1 cellular context compared by ENCODE assay signal in genomic region chr11:130194241-130195023, GRCh38.
TF ChIP-seq lines count a peak whose summit lies in the region.

No MANE protein-coding gene starts in this region.

TF ChIP-seq in HepG2, 621 proteins besides CTCF, POLR2A, EP300 and RAD21:
- TF ChIP-seq, protein P1, sequence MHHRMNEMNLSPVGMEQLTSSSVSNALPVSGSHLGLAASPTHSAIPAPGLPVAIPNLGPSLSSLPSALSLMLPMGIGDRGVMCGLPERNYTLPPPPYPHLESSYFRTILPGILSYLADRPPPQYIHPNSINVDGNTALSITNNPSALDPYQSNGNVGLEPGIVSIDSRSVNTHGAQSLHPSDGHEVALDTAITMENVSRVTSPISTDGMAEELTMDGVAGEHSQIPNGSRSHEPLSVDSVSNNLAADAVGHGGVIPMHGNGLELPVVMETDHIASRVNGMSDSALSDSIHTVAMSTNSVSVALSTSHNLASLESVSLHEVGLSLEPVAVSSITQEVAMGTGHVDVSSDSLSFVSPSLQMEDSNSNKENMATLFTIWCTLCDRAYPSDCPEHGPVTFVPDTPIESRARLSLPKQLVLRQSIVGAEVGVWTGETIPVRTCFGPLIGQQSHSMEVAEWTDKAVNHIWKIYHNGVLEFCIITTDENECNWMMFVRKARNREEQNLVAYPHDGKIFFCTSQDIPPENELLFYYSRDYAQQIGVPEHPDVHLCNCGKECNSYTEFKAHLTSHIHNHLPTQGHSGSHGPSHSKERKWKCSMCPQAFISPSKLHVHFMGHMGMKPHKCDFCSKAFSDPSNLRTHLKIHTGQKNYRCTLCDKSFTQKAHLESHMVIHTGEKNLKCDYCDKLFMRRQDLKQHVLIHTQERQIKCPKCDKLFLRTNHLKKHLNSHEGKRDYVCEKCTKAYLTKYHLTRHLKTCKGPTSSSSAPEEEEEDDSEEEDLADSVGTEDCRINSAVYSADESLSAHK (CRISPR knock-in tag; IDR thresholded peaks at IDR 0.05; ENCODE audit: borderline replicate concordance) = no peak
- TF ChIP-seq MNT (IDR thresholded peaks at IDR 0.05) (peak; percentile 36; the same call in 1 of the 2 replicates), ZBTB34 (CRISPR knock-in tag; IDR thresholded peaks at IDR 0.05) (no peak), ZSCAN31 (CRISPR knock-in tag; IDR thresholded peaks at IDR 0.05; ENCODE audit: low read depth) (no peak), ELF3 (CRISPR knock-in tag; IDR thresholded peaks at IDR 0.05) (no peak), SMAD1 (CRISPR knock-in tag; IDR thresholded peaks at IDR 0.05; ENCODE audit: borderline replicate concordance, low read depth) (no peak), ZNF768 (CRISPR knock-in tag; IDR thresholded peaks at IDR 0.05) (peak; percentile 15; the same call in 1 of the 2 replicates), STAT5B (CRISPR knock-in tag; IDR thresholded peaks at IDR 0.05) (no peak), MIXL1 (CRISPR knock-in tag; IDR thresholded peaks at IDR 0.05) (no peak), FOXM1 (CRISPR knock-in tag; IDR thresholded peaks at IDR 0.05) (no peak), MED13 (CRISPR knock-in tag; IDR thresholded peaks at IDR 0.05) (no peak), STAG1 (CRISPR knock-in tag; IDR thresholded peaks at IDR 0.05) (no peak), NFRKB (IDR thresholded peaks at IDR 0.05) (no peak), PITX1 (CRISPR knock-in tag; IDR thresholded peaks at IDR 0.05) (no peak), ZNF367 (CRISPR knock-in tag; IDR thresholded peaks at IDR 0.05; ENCODE audit: borderline replicate concordance) (no peak), ZNF550 (CRISPR knock-in tag; IDR thresholded peaks at IDR 0.05; ENCODE audit: borderline replicate concordance) (no peak), IKZF1 (IDR thresholded peaks at IDR 0.05) (no peak), SOX6 (IDR thresholded peaks at IDR 0.05) (no peak), SOX6 (CRISPR knock-in tag; IDR thresholded peaks at IDR 0.05) (no peak), RAD51 (IDR thresholded peaks at IDR 0.05; ENCODE audit: borderline replicate concordance) (no peak), MXD1 (CRISPR knock-in tag; IDR thresholded peaks at IDR 0.05) (no peak), ZNF205 (CRISPR knock-in tag; IDR thresholded peaks at IDR 0.05) (no peak), ZNF687 (CRISPR knock-in tag; IDR thresholded peaks at IDR 0.05) (peak; percentile 28; the same call in 1 of the 2 replicates), ZNF83 (CRISPR knock-in tag; IDR thresholded peaks at IDR 0.05; ENCODE audit: borderline replicate concordance) (no peak), TFDP2 (CRISPR knock-in tag; IDR thresholded peaks at IDR 0.05) (no peak)
- TF ChIP-seq, protein P2, sequence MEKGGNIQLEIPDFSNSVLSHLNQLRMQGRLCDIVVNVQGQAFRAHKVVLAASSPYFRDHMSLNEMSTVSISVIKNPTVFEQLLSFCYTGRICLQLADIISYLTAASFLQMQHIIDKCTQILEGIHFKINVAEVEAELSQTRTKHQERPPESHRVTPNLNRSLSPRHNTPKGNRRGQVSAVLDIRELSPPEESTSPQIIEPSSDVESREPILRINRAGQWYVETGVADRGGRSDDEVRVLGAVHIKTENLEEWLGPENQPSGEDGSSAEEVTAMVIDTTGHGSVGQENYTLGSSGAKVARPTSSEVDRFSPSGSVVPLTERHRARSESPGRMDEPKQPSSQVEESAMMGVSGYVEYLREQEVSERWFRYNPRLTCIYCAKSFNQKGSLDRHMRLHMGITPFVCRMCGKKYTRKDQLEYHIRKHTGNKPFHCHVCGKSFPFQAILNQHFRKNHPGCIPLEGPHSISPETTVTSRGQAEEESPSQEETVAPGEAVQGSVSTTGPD (CRISPR knock-in tag; IDR thresholded peaks at IDR 0.05) = no peak
- TF ChIP-seq, protein P3, sequence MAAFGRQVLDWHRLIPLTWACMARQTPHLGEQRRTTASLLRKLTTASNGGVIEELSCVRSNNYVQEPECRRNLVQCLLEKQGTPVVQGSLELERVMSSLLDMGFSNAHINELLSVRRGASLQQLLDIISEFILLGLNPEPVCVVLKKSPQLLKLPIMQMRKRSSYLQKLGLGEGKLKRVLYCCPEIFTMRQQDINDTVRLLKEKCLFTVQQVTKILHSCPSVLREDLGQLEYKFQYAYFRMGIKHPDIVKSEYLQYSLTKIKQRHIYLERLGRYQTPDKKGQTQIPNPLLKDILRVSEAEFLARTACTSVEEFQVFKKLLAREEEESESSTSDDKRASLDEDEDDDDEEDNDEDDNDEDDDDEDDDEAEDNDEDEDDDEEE (CRISPR knock-in tag; IDR thresholded peaks at IDR 0.05) = no peak
- TF ChIP-seq, protein P4, sequence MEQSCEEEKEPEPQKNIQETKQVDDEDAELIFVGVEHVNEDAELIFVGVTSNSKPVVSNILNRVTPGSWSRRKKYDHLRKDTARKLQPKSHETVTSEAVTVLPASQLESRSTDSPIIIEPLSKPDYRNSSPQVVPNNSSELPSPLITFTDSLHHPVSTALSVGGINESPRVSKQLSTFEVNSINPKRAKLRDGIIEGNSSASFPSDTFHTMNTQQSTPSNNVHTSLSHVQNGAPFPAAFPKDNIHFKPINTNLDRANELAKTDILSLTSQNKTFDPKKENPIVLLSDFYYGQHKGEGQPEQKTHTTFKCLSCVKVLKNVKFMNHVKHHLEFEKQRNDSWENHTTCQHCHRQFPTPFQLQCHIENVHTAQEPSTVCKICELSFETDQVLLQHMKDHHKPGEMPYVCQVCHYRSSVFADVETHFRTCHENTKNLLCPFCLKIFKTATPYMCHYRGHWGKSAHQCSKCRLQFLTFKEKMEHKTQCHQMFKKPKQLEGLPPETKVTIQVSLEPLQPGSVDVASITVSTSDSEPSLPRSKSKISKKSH (CRISPR knock-in tag; IDR thresholded peaks at IDR 0.05; ENCODE audit: borderline replicate concordance) = 0 out of 2 replicates have a peak, but pooled peaks have one; percentile 40
- TF ChIP-seq, protein P5, sequence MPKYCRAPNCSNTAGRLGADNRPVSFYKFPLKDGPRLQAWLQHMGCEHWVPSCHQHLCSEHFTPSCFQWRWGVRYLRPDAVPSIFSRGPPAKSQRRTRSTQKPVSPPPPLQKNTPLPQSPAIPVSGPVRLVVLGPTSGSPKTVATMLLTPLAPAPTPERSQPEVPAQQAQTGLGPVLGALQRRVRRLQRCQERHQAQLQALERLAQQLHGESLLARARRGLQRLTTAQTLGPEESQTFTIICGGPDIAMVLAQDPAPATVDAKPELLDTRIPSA (CRISPR knock-in tag; IDR thresholded peaks at IDR 0.05; ENCODE audit: borderline replicate concordance) = no peak
